ENCODE assay signal across 17 cellular contexts in genomic region chr11:3929232-3929631, GRCh38.
A peak's percentile ranks its signal among the peaks of the same experiment; 100 is the strongest.
DNase-seq lines count a peak whose midpoint lies in the region; TF ChIP-seq lines count a peak whose summit lies in the region.
"Had no signal": no experiment of that assay in that cellular context is flagged by ENCODE, and none has a peak within 500 bp of the region (broad histone marks: within the 10 kb centered on the region; RNA-seq: fewer than 3 reads in every experiment).

No MANE protein-coding gene starts in this region.

- no peaks in the 10 kb centered on the region for H3K36me3 Mint-ChIP-seq in nephron (ENCODE audit: low read depth)
- H3K36me3 Mint-ChIP-seq in activated T-helper 2 cell treated with anti-CD3 and anti-CD28 coated beads, Interferon-gamma antibody, Interleukin-2, Interleukin-4, amounts not matched to agents 10 μg/mL and 5 μg/mL and 100 μg/mL, durations not matched to agents 14 hours and 24 hours and 36 hours (ENCODE audit: low read depth) = peaks cover 13% of the 10 kb centered on the region

- H3K27ac Mint-ChIP-seq in nephron = peak overlapping the region in 2 of 3 experiments; percentile 46 to 68
- no peak overlapping the region for H3K27ac Mint-ChIP-seq in activated T-helper 2 cell treated with anti-CD3 and anti-CD28 coated beads, Interferon-gamma antibody, Interleukin-2, Interleukin-4, amounts not matched to agents 10 μg/mL and 5 μg/mL and 100 μg/mL, durations not matched to agents 14 hours and 24 hours and 36 hours
- H3K27ac Mint-ChIP-seq: H9 had no signal

- 50% methylated on average over 1 of the region's 1 CpG for WGBS in esophagus muscularis mucosa

- H3K9me3 ChIP-seq in BLaER1 treated with 17β-estradiol and CSF1 and Interleukin-3, amounts not matched to agents 10 nM and 100 nM (replicated peaks in 1 of 11) = peaks cover 0 to 4% (median 0%) of the 10 kb centered on the region in 11 experiments; a peak in 1 of 22 replicates
- H3K9me3 ChIP-seq in esophagus muscularis mucosa = no peaks in the 10 kb centered on the region
- H3K9me3 ChIP-seq: tibial artery had no signal

- DNase-seq in G401 (ENCODE audit: low spot score) = peak; percentile 14
- no peak for DNase-seq in esophagus muscularis mucosa (ENCODE audit: extremely low spot score)
- DNase-seq in NCI-H748 (lab: John Stamatoyannopoulos, UW; ENCODE audit: unreplicated experiment) = no peak
- no peak for DNase-seq in activated T-helper 2 cell treated with anti-CD3 and anti-CD28 coated beads, Interferon-gamma antibody, Interleukin-2, Interleukin-4, amounts not matched to agents 10 μg/mL and 5 μg/mL and 100 μg/mL, durations not matched to agents 14 hours and 24 hours and 36 hours (ENCODE audit: low spot score)
- DNase-seq in inferior parietal cortex (ENCODE audit: extremely low spot score) = no peak
- DNase-seq in NCI-H128 (lab: John Stamatoyannopoulos, UW; ENCODE audit: unreplicated experiment) = no peak
- DNase-seq: activated T-cell treated with anti-CD3 and anti-CD28 coated beads, Interleukin-2, amount 50 U/mL, for 48 hours; AML-193; H9; NCI-H187; NCI-H69; nucleus accumbens; stimulated activated CD4-positive, alpha-beta T cell treated with anti-CD3 and anti-CD28 coated beads, Interleukin-4, amount 100 ng/mL, for 24 hours; tibial artery had no signal

- peaks cover 0 to 32% (median 5%) of the 10 kb centered on the region in 11 experiments; a peak in 8 of 22 replicates for H3K36me3 ChIP-seq in BLaER1 treated with 17β-estradiol and CSF1 and Interleukin-3, amounts not matched to agents 10 nM and 100 nM
- no peaks in the 10 kb centered on the region for H3K36me3 ChIP-seq in esophagus muscularis mucosa
- H3K36me3 ChIP-seq: tibial artery had no signal

- peaks cover 24% of the 10 kb centered on the region for H3K4me1 Mint-ChIP-seq in nephron
- H3K4me1 Mint-ChIP-seq in activated T-helper 2 cell treated with anti-CD3 and anti-CD28 coated beads, Interferon-gamma antibody, Interleukin-2, Interleukin-4, amounts not matched to agents 10 μg/mL and 5 μg/mL and 100 μg/mL, durations not matched to agents 14 hours and 24 hours and 36 hours (ENCODE audit: low read depth) = peaks cover 26% of the 10 kb centered on the region

- no peaks in the 10 kb centered on the region for H3K9me3 Mint-ChIP-seq in nephron
- no peaks in the 10 kb centered on the region for H3K9me3 Mint-ChIP-seq in activated T-helper 2 cell treated with anti-CD3 and anti-CD28 coated beads, Interferon-gamma antibody, Interleukin-2, Interleukin-4, amounts not matched to agents 10 μg/mL and 5 μg/mL and 100 μg/mL, durations not matched to agents 14 hours and 24 hours and 36 hours
- H3K9me3 Mint-ChIP-seq: H9 had no signal

- H3K4me3 Mint-ChIP-seq in nephron = no peak overlapping the region
- H3K4me3 Mint-ChIP-seq in activated T-helper 2 cell treated with anti-CD3 and anti-CD28 coated beads, Interferon-gamma antibody, Interleukin-2, Interleukin-4, amounts not matched to agents 10 μg/mL and 5 μg/mL and 100 μg/mL, durations not matched to agents 14 hours and 24 hours and 36 hours (ENCODE audit: low read depth) = no peak overlapping the region
- H3K4me3 Mint-ChIP-seq: H9 had no signal

- peaks cover 33 to 65% (median 46%) of the 10 kb centered on the region in 10 experiments for H3K4me1 ChIP-seq in BLaER1 treated with 17β-estradiol and CSF1 and Interleukin-3, amounts not matched to agents 10 nM and 100 nM
- peaks cover 35 to 58% (median 51%) of the 10 kb centered on the region in 4 donors for H3K4me1 ChIP-seq in esophagus muscularis mucosa

- H3K9ac ChIP-seq in BLaER1 treated with 17β-estradiol and CSF1 and Interleukin-3, amounts not matched to agents 10 nM and 100 nM = no peak overlapping the region

- in situ Hi-C loops in G401 (cut with HindIII; ENCODE audit: low sequenced_read_pairs) = no loop called here

- intact Hi-C loops in esophagus muscularis mucosa (cut with DNase I) = no loop called here
- intact Hi-C loops in activated T-helper 2 cell treated with anti-CD3 and anti-CD28 coated beads, Interferon-gamma antibody, Interleukin-2, Interleukin-4, amounts not matched to agents 10 μg/mL and 5 μg/mL and 100 μg/mL, durations not matched to agents 14 hours and 24 hours and 36 hours (cut with micrococcal nuclease) = no loop called here

- H3K4me3 ChIP-seq in BLaER1 treated with 17β-estradiol and CSF1 and Interleukin-3, amounts not matched to agents 10 nM and 100 nM = no peak overlapping the region
- H3K4me3 ChIP-seq in esophagus muscularis mucosa = no peak overlapping the region
- H3K4me3 ChIP-seq: skin epidermis, tibial artery had no signal

- no peak overlapping the region; a peak in 1 of 22 replicates for H3K27ac ChIP-seq in BLaER1 treated with 17β-estradiol and CSF1 and Interleukin-3, amounts not matched to agents 10 nM and 100 nM
- H3K27ac ChIP-seq in esophagus muscularis mucosa (replicated peaks in 1 of 4) = peak overlapping the region; percentile 29 to 59 (median 36)
- H3K27ac ChIP-seq: tibial artery had no signal

- H3K27me3 ChIP-seq in BLaER1 treated with 17β-estradiol and CSF1 and Interleukin-3, amounts not matched to agents 10 nM and 100 nM = no peaks in the 10 kb centered on the region
- no peaks in the 10 kb centered on the region for H3K27me3 ChIP-seq in esophagus muscularis mucosa
- H3K27me3 ChIP-seq: tibial artery had no signal

- no peak for TF ChIP-seq EP300 in esophagus muscularis mucosa (IDR thresholded peaks at IDR 0.05)

- H3K4me2 ChIP-seq in BLaER1 treated with 17β-estradiol and CSF1 and Interleukin-3, amounts not matched to agents 10 nM and 100 nM = peak overlapping the region in 10 of 11 experiments; percentile 0 to 64 (median 24); a peak in 10 of 22 replicates

- H4K20me1 ChIP-seq in BLaER1 treated with 17β-estradiol and CSF1 and Interleukin-3, amounts not matched to agents 10 nM and 100 nM = peaks cover 0 to 73% (median 0%) of the 10 kb centered on the region in 11 experiments; a peak in 6 of 22 replicates

- H3K27me3 Mint-ChIP-seq in nephron (ENCODE audit: low read depth) = peaks cover 3% of the 10 kb centered on the region
- no peaks in the 10 kb centered on the region for H3K27me3 Mint-ChIP-seq in activated T-helper 2 cell treated with anti-CD3 and anti-CD28 coated beads, Interferon-gamma antibody, Interleukin-2, Interleukin-4, amounts not matched to agents 10 μg/mL and 5 μg/mL and 100 μg/mL, durations not matched to agents 14 hours and 24 hours and 36 hours (ENCODE audit: low read depth)

- TF ChIP-seq POLR2A in esophagus muscularis mucosa (IDR thresholded peaks at IDR 0.05; ENCODE audit: low read depth) = no peak

- no peak for TF ChIP-seq CTCF in esophagus muscularis mucosa (IDR thresholded peaks at IDR 0.05)
- TF ChIP-seq CTCF in nephron (IDR thresholded peaks at IDR 0.05; ENCODE audit: unreplicated experiment in 3 of 3) = no peak

Comparison
In these comparisons a context has a peak if more than half of its experiments do, and no peak if none do; other contexts are left out.
1. H3K27ac ChIP-seq: peak in esophagus muscularis mucosa (4 of 4); none in BLaER1 treated with 17β-estradiol and CSF1 and Interleukin-3, amounts not matched to agents 10 nM and 100 nM (0 of 11).